In the genomic region with DNA sequence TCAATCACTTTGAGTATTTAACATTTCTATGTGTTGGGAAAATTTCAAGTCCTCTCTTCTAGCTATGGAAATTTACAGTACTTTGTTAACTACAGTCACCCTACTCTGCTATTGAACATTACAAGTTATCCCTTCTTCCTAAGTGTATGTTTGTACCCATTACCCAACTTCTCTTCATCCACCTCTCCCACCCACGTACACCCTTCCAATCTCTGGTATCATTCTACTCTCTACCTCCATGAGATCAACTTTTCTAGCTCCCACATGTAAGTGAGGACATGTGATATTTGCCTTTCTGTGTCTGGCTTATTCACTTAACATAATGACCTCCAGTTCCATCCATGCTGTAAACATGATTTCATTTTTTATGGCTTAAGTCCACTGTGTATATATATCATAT, we compare ENCODE assay signal across 17 cellular contexts. TPM values are rescaled to one million over a fixed set of nuclear protein-coding genes. Genes with fewer than 3 reads are reported as not detected.
DNase-seq lines count a peak whose midpoint lies in the region; ATAC-seq and TF ChIP-seq lines count a peak whose summit lies in the region.
"Had no signal": no experiment of that assay in that cellular context is flagged by ENCODE, and none has a peak within 500 bp of the region (broad histone marks: within the 10 kb centered on the region; RNA-seq: fewer than 3 reads in every experiment).

No MANE protein-coding gene starts in this region.

- no peaks in the 10 kb centered on the region for H3F3A ChIP-seq in Loucy (ENCODE audit: low read depth)

- no peak for TF ChIP-seq CTCF in Loucy (conservative IDR thresholded peaks at IDR 0.05; ENCODE audit: low read length)

- no peak overlapping the region for H3K4me3 Mint-ChIP-seq in activated T-helper 2 cell treated with anti-CD3 and anti-CD28 coated beads, Interferon-gamma antibody, Interleukin-2, Interleukin-4, amounts not matched to agents 10 μg/mL and 5 μg/mL and 100 μg/mL, durations not matched to agents 14 hours and 24 hours and 36 hours (ENCODE audit: low read depth)

- peaks cover 25% of the 10 kb centered on the region for H3K4me1 Mint-ChIP-seq in activated T-helper 2 cell treated with anti-CD3 and anti-CD28 coated beads, Interferon-gamma antibody, Interleukin-2, Interleukin-4, amounts not matched to agents 10 μg/mL and 5 μg/mL and 100 μg/mL, durations not matched to agents 14 hours and 24 hours and 36 hours (ENCODE audit: low read depth)

- H3K9me3 ChIP-seq in Loucy (ENCODE audit: insufficient read depth, low read depth, low read length), result no peaks in the 10 kb centered on the region
- H3K9me3 ChIP-seq: esophagus squamous epithelium, transverse colon had no signal

- H3K9me2 ChIP-seq in Loucy (replicated peaks; ENCODE audit: low read depth, low read length), result no peaks in the 10 kb centered on the region

- no peaks in the 10 kb centered on the region for H3K9me3 Mint-ChIP-seq in activated T-helper 2 cell treated with anti-CD3 and anti-CD28 coated beads, Interferon-gamma antibody, Interleukin-2, Interleukin-4, amounts not matched to agents 10 μg/mL and 5 μg/mL and 100 μg/mL, durations not matched to agents 14 hours and 24 hours and 36 hours

- H3K9ac ChIP-seq in Loucy (ENCODE audit: low read depth, low read length, poor library complexity, severe bottlenecking), result no peak overlapping the region

- no peaks in the 10 kb centered on the region for H3K36me3 ChIP-seq in Loucy (ENCODE audit: insufficient read depth, low read length)

- no peak for ATAC-seq in SK-N-SH treated with all-trans-retinoic acid at 6 μM for 48 hours

- no peaks in the 10 kb centered on the region for H3K27me3 ChIP-seq in Loucy (ENCODE audit: insufficient read depth, low read length, poor library complexity, severe bottlenecking)
- H3K27me3 ChIP-seq: esophagus squamous epithelium, transverse colon had no signal

- DNase-seq in activated T-helper 2 cell treated with anti-CD3 and anti-CD28 coated beads, Interferon-gamma antibody, Interleukin-2, Interleukin-4, amounts not matched to agents 10 μg/mL and 5 μg/mL and 100 μg/mL, durations not matched to agents 14 hours and 24 hours and 36 hours (ENCODE audit: low spot score), result no peak
- DNase-seq in DMS114 treated with DMSO at 0.1 percent for 48 hours (lab: John Stamatoyannopoulos, UW; ENCODE audit: unreplicated experiment), result no peak
- DNase-seq: activated CD4-positive, CD25-positive, alpha-beta regulatory T cell; activated gamma-delta T cell; anterior cingulate cortex; effector CD4-positive, alpha-beta T cell; esophagus squamous epithelium; KBM-7; NCI-H510A treated with DMSO at 0.1 percent for 48 hours; nucleus accumbens; OCI-M1; retina; SHP77 treated with DMSO at 0.1 percent for 48 hours; stimulated activated naive CD4-positive, alpha-beta T cell; transverse colon had no signal

- H2AFZ ChIP-seq in Loucy (ENCODE audit: low read length), result no peak overlapping the region

- H3K4me3 ChIP-seq in Loucy (ENCODE audit: low read length, poor library complexity, severe bottlenecking), result no peak overlapping the region
- H3K4me3 ChIP-seq: esophagus squamous epithelium, transverse colon had no signal

- H3K27ac Mint-ChIP-seq in activated T-helper 2 cell treated with anti-CD3 and anti-CD28 coated beads, Interferon-gamma antibody, Interleukin-2, Interleukin-4, amounts not matched to agents 10 μg/mL and 5 μg/mL and 100 μg/mL, durations not matched to agents 14 hours and 24 hours and 36 hours, result peak overlapping the region; percentile 48

- H4K20me1 ChIP-seq in Loucy (ENCODE audit: insufficient read depth, low read length, poor library complexity, severe bottlenecking), result no peaks in the 10 kb centered on the region

- H3K4me1 ChIP-seq in Loucy (ENCODE audit: insufficient read depth, low read length, poor library complexity, severe bottlenecking), result peaks cover 23% of the 10 kb centered on the region

- H3K4me2 ChIP-seq in Loucy (ENCODE audit: low read depth, low read length, poor library complexity, severe bottlenecking), result peak overlapping the region; percentile 29

- H3K27me3 Mint-ChIP-seq in activated T-helper 2 cell treated with anti-CD3 and anti-CD28 coated beads, Interferon-gamma antibody, Interleukin-2, Interleukin-4, amounts not matched to agents 10 μg/mL and 5 μg/mL and 100 μg/mL, durations not matched to agents 14 hours and 24 hours and 36 hours (ENCODE audit: low read depth), result no peaks in the 10 kb centered on the region

- H3K79me2 ChIP-seq in Loucy (ENCODE audit: insufficient read depth, low read length), result peaks cover 21% of the 10 kb centered on the region

- intact Hi-C loops in activated T-helper 2 cell treated with anti-CD3 and anti-CD28 coated beads, Interferon-gamma antibody, Interleukin-2, Interleukin-4, amounts not matched to agents 10 μg/mL and 5 μg/mL and 100 μg/mL, durations not matched to agents 14 hours and 24 hours and 36 hours (cut with micrococcal nuclease), result loop anchor here (5.0 kb wide), 1 partner anchor 58 kb away; no protein-coding TSS in a partner anchor

- peaks cover 13% of the 10 kb centered on the region for H3K36me3 Mint-ChIP-seq in activated T-helper 2 cell treated with anti-CD3 and anti-CD28 coated beads, Interferon-gamma antibody, Interleukin-2, Interleukin-4, amounts not matched to agents 10 μg/mL and 5 μg/mL and 100 μg/mL, durations not matched to agents 14 hours and 24 hours and 36 hours (ENCODE audit: low read depth)

TF ChIP-seq in SK-N-SH treated with all-trans-retinoic acid at 6 μM for 48 hours, 23 proteins besides CTCF, POLR2A, EP300 and RAD21:
- no peak for TF ChIP-seq ZC3H10 (CRISPR knock-in tag; IDR thresholded peaks at IDR 0.05)
- no peak for TF ChIP-seq BACH2 (CRISPR knock-in tag; IDR thresholded peaks at IDR 0.05; ENCODE audit: borderline replicate concordance)
- TF ChIP-seq SNAI2 (CRISPR knock-in tag; IDR thresholded peaks at IDR 0.05), result no peak
- no peak for TF ChIP-seq ZNF565 (CRISPR knock-in tag; conservative IDR thresholded peaks at IDR 0.05; ENCODE audit: low read depth)
- TF ChIP-seq GLIS3 (CRISPR knock-in tag; IDR thresholded peaks at IDR 0.05), result no peak
- TF ChIP-seq CSRNP3 (CRISPR knock-in tag; IDR thresholded peaks at IDR 0.05), result no peak
- TF ChIP-seq ZFP30 (CRISPR knock-in tag; IDR thresholded peaks at IDR 0.05), result no peak
- no peak for TF ChIP-seq CSDC2 (CRISPR knock-in tag; IDR thresholded peaks at IDR 0.05)

RNA-seq across cellular contexts. Expression of gene ZNF688, which starts 3.2 kb away (rescaled TPM):
- total RNA-seq in activated T-helper 2 cell treated with anti-CD3 and anti-CD28 coated beads, Interferon-gamma antibody, Interleukin-2, Interleukin-4, amounts not matched to agents 10 μg/mL and 5 μg/mL and 100 μg/mL, durations not matched to agents 14 hours and 24 hours and 36 hours, result 8.7 and 9.2 TPM in 2 replicates

RNA-seq across cellular contexts. Expression of gene ZNF785, which starts 10.8 kb away (rescaled TPM):
- total RNA-seq in activated T-helper 2 cell treated with anti-CD3 and anti-CD28 coated beads, Interferon-gamma antibody, Interleukin-2, Interleukin-4, amounts not matched to agents 10 μg/mL and 5 μg/mL and 100 μg/mL, durations not matched to agents 14 hours and 24 hours and 36 hours, result 18.9 and 22.2 TPM in 2 replicates

RNA-seq across cellular contexts. Expression of gene ZNF764, which starts 16.5 kb away (rescaled TPM):
- 14.5 and 14.6 TPM in 2 replicates for total RNA-seq in activated T-helper 2 cell treated with anti-CD3 and anti-CD28 coated beads, Interferon-gamma antibody, Interleukin-2, Interleukin-4, amounts not matched to agents 10 μg/mL and 5 μg/mL and 100 μg/mL, durations not matched to agents 14 hours and 24 hours and 36 hours

RNA-seq across cellular contexts. Expression of gene ZNF689, which starts 35.5 kb away (rescaled TPM):
- 11.4 and 12.4 TPM in 2 replicates for total RNA-seq in activated T-helper 2 cell treated with anti-CD3 and anti-CD28 coated beads, Interferon-gamma antibody, Interleukin-2, Interleukin-4, amounts not matched to agents 10 μg/mL and 5 μg/mL and 100 μg/mL, durations not matched to agents 14 hours and 24 hours and 36 hours

RNA-seq across cellular contexts. Expression of gene ZNF747, which starts 40.0 kb away (rescaled TPM):
- total RNA-seq in activated T-helper 2 cell treated with anti-CD3 and anti-CD28 coated beads, Interferon-gamma antibody, Interleukin-2, Interleukin-4, amounts not matched to agents 10 μg/mL and 5 μg/mL and 100 μg/mL, durations not matched to agents 14 hours and 24 hours and 36 hours, result 11.8 and 11.9 TPM in 2 replicates
